In the genomic region with DNA sequence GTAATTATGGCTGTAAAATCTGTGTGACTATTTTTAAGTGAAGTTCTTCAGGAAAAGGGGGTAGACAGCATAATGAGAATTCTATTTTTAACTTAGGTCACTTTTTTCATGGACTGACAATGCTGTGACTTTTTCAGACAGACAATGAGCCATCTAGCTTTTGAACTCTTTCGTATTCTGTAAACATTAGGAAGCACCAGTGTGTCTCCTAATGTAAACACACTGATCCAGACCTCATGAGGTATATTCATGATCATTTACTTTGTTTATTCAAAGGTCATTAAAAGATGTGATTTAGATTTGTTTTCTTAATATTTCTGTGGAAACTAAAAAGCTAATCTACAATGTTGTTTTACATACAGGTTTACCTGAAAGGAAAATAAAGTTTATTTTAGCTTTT, we compare ENCODE assay signal across 33 cellular contexts.
DNase-seq lines count a peak whose midpoint lies in the region; ATAC-seq and TF ChIP-seq lines count a peak whose summit lies in the region.
"Had no signal": no experiment of that assay in that cellular context is flagged by ENCODE, and none has a peak within 500 bp of the region (broad histone marks: within the 10 kb centered on the region; RNA-seq: fewer than 3 reads in every experiment).

No MANE protein-coding gene starts in this region.

- peak overlapping the region; percentile 19 for H3K4me2 ChIP-seq in smooth muscle cell

- no peaks in the 10 kb centered on the region for H3K4me1 ChIP-seq in smooth muscle cell (ENCODE audit: low read depth)
- H3K4me1 ChIP-seq: esophagus muscularis mucosa had no signal

- H3F3A ChIP-seq in smooth muscle cell (ENCODE audit: low read depth) = no peaks in the 10 kb centered on the region

- H3K27ac ChIP-seq in smooth muscle cell (ENCODE audit: low read depth) = no peak overlapping the region
- H3K27ac ChIP-seq: body of pancreas, esophagus muscularis mucosa, psoas muscle, SJCRH30, WERI-Rb-1 had no signal

- DNase-seq in DMS153 (lab: John Stamatoyannopoulos, UW) (peak; percentile 6), DMS153 treated with DMSO at 0.1 percent for 48 hours (lab: John Stamatoyannopoulos, UW; ENCODE audit: unreplicated experiment) (no peak), NCI-H146 (lab: John Stamatoyannopoulos, UW) (peak; percentile 44), dermis microvascular lymphatic vessel endothelial cell (ENCODE audit: low read depth in 2 of 2) (peak; percentile 38 to 74), smooth muscle cell (lab: John Stamatoyannopoulos, UW; ENCODE audit: unreplicated experiment) (no peak), NCI-H82 treated with DMSO at 0.1 percent for 48 hours (lab: John Stamatoyannopoulos, UW; ENCODE audit: unreplicated experiment) (no peak), putamen (ENCODE audit: low spot score) (no peak)
- DNase-seq: 8988T; activated CD4-positive, alpha-beta T cell treated with anti-CD3 and anti-CD28 coated beads for 4 hours; activated CD8-positive, alpha-beta T cell treated with anti-CD3 and anti-CD28 coated beads, Interleukin-2, amount 10 ng/mL, durations not matched to agents 7 days and 5 days; activated naive CD4-positive, alpha-beta T cell treated with anti-CD3 and anti-CD28 coated beads, Interleukin-2, amount 10 ng/mL, durations not matched to agents 7 days and 5 days; adrenal gland; body of pancreas; CD4-positive, CD25-positive, alpha-beta regulatory T cell; dermis blood vessel endothelial cell; foreskin fibroblast; GOT3; head of caudate nucleus; NCI-H1105 treated with DMSO at 0.1 percent for 48 hours; NCI-H526; occipital lobe; psoas muscle; stimulated activated CD4-positive, alpha-beta T cell treated with anti-CD3 and anti-CD28 coated beads, Interleukin-15, amount 100 ng/mL, for 24 hours; SW 1271; trophoblast cell; WERI-Rb-1 had no signal

- no peaks in the 10 kb centered on the region for H3K9me3 ChIP-seq in smooth muscle cell (replicated peaks; ENCODE audit: low read depth)
- H3K9me3 ChIP-seq: adrenal gland, body of pancreas, esophagus muscularis mucosa, psoas muscle, SJCRH30 had no signal

- H3K9ac ChIP-seq in smooth muscle cell (ENCODE audit: low read depth) = no peak overlapping the region

- 23% methylated on average over 1 of the region's 1 CpG for WGBS in smooth muscle cell (ENCODE audit: low lambda C conversion rate)

- no peaks in the 10 kb centered on the region for H3K36me3 ChIP-seq in smooth muscle cell (ENCODE audit: low read depth)
- H3K36me3 ChIP-seq: adrenal gland, esophagus muscularis mucosa, SJCRH30, WERI-Rb-1 had no signal

- H4K20me1 ChIP-seq in smooth muscle cell (ENCODE audit: low read depth) = no peaks in the 10 kb centered on the region

- H3K79me2 ChIP-seq in smooth muscle cell (ENCODE audit: low read depth) = no peaks in the 10 kb centered on the region

- no peaks in the 10 kb centered on the region for H3K27me3 ChIP-seq in smooth muscle cell (ENCODE audit: low read depth)
- H3K27me3 ChIP-seq: adrenal gland, body of pancreas, esophagus muscularis mucosa, SJCRH30 had no signal

- no peak for ATAC-seq in GM18868 (IDR thresholded peaks at IDR 0.05; ENCODE audit: unreplicated experiment)
- ATAC-seq: activated CD8-positive, alpha-beta T cell treated with anti-CD3 and anti-CD28 coated beads, Interleukin-2, amount 10 ng/mL, durations not matched to agents 7 days and 5 days; activated T-helper 17 cell treated with anti-CD3 and anti-CD28 coated beads, Interleukin-2, amount 50 U/mL, for 72 hours; body of pancreas; natural killer cell treated with Interleukin-12 subunit alpha and Interleukin-12 subunit beta and Interleukin-15 and Interleukin-18, amount 100 ng/mL, for 72 hours; psoas muscle; stimulated activated effector memory CD8-positive, alpha-beta T cell treated with anti-CD3 and anti-CD28 coated beads, Interleukin-12 subunit alpha, Interleukin-12 subunit beta, amount 100 ng/mL, for 72 hours had no signal

- no peak overlapping the region for H3K4me3 ChIP-seq in smooth muscle cell
- H3K4me3 ChIP-seq: adrenal gland, body of pancreas, esophagus muscularis mucosa, lung, psoas muscle, SJCRH30 had no signal

- no peak for TF ChIP-seq CTCF in smooth muscle cell (IDR thresholded peaks at IDR 0.05; ENCODE audit: borderline replicate concordance, insufficient read depth, poor library complexity, severe bottlenecking)

- peak overlapping the region; percentile 69 for H2AFZ ChIP-seq in smooth muscle cell (ENCODE audit: low read depth)

Comparison
In these comparisons a context has a peak if more than half of its experiments do, and no peak if none do; other contexts are left out.
1. DNase-seq: peak in DMS153 (single experiment), NCI-H146 (single experiment) and dermis microvascular lymphatic vessel endothelial cell (2 of 2); none in DMS153 treated with DMSO at 0.1 percent for 48 hours (single experiment), smooth muscle cell (single experiment), NCI-H82 treated with DMSO at 0.1 percent for 48 hours (single experiment) and putamen (single experiment).